In genomic region chr2:101307950-101308431, GRCh38 we compare ENCODE assay signal across 8 cellular contexts. TPM values are rescaled to one million over a fixed set of nuclear protein-coding genes. Genes with fewer than 3 reads are reported as not detected.
DNase-seq lines count a peak whose midpoint lies in the region; ATAC-seq and TF ChIP-seq lines count a peak whose summit lies in the region.

No MANE protein-coding gene starts in this region.

- H3K4me3 ChIP-seq in dorsolateral prefrontal cortex: peak overlapping the region; percentile 70 to 100 (median 92)
- H3K4me3 ChIP-seq in mesodermal cell (ENCODE audit: extremely low read depth, insufficient read depth, low read length, poor library complexity, severe bottlenecking): peak overlapping the region; percentile 73

- peak overlapping the region; percentile 83 for H3K27ac Mint-ChIP-seq in type B pancreatic cell

- H3K9me3 ChIP-seq in mesodermal cell (ENCODE audit: control insufficient read depth, low read length): no peaks in the 10 kb centered on the region

- peak; percentile 1 for DNase-seq in NOMO-1 treated with dmso at 0.1 percent for 144 hours (lab: John Stamatoyannopoulos, UW; ENCODE audit: unreplicated experiment)
- DNase-seq in NOMO-1 treated with DMSO at 0.1 percent for 48 hours (lab: John Stamatoyannopoulos, UW; ENCODE audit: unreplicated experiment): no peak
- DNase-seq in T-helper 2 cell: peak in 3 of 5 experiments; percentile 10 to 52 (median 24)
- peak in 2 of 10 donors; percentile 13 to 55 for DNase-seq in dorsolateral prefrontal cortex
- peak; percentile 70 for DNase-seq in type B pancreatic cell (ENCODE audit: extremely low spot score, unreplicated experiment)
- DNase-seq in NCI-H524 treated with DMSO at 0.1 percent for 48 hours (lab: John Stamatoyannopoulos, UW): no peak

- H3K4me3 Mint-ChIP-seq in type B pancreatic cell: peak overlapping the region; percentile 89

- H3K36me3 Mint-ChIP-seq in type B pancreatic cell: peaks cover 11% of the 10 kb centered on the region

- peak; percentile 7 for ATAC-seq in HG03095 (IDR thresholded peaks at IDR 0.05; ENCODE audit: unreplicated experiment)

- H3K36me3 ChIP-seq in mesodermal cell (ENCODE audit: control insufficient read depth, insufficient read depth, low read length): peaks cover 14% of the 10 kb centered on the region

- H3K9me3 Mint-ChIP-seq in type B pancreatic cell: no peaks in the 10 kb centered on the region

- no peak for TF ChIP-seq CTCF in dorsolateral prefrontal cortex (IDR thresholded peaks at IDR 0.05 in 54 of 56, conservative IDR thresholded peaks at IDR 0.05 in 2 of 56; ENCODE audit: low read depth in 1 of 56, partially characterized antibody in 56 of 56)
- no peak for TF ChIP-seq CTCF in type B pancreatic cell (conservative IDR thresholded peaks at IDR 0.05)

- H3K27ac ChIP-seq in dorsolateral prefrontal cortex (peak overlapping the region; percentile 54 to 97 (median 91)), mesodermal cell (ENCODE audit: low read depth, low read length, severe bottlenecking) (no peak overlapping the region)

- H3K4me1 Mint-ChIP-seq in type B pancreatic cell (ENCODE audit: unreplicated experiment): peaks cover 35% of the 10 kb centered on the region

- peaks cover 17% of the 10 kb centered on the region for H3K4me1 ChIP-seq in mesodermal cell (ENCODE audit: control insufficient read depth, insufficient read depth, low read length, poor library complexity, severe bottlenecking)

- no peaks in the 10 kb centered on the region for H3K27me3 Mint-ChIP-seq in type B pancreatic cell

- WGBS in mesodermal cell (ENCODE audit: insufficient coverage in 2 of 2), 2 experiments: 3 to 7% methylated on average over 46 to 51 of the region's 57 CpGs

- intact Hi-C loops in dorsolateral prefrontal cortex (cut with DNase I): loop anchor here (2.0 to 10.0 kb wide), 4 partner anchors 34 to 77 kb away; partner anchors contain the start of genes CNOT11 (in 2 of the 2) and CREG2 (in 1 of the 2)

- H3K27me3 ChIP-seq in dorsolateral prefrontal cortex: no peaks in the 10 kb centered on the region

RNA-seq across cellular contexts. Expression of gene RNF149, which starts 0.5 kb away (rescaled TPM):
- total RNA-seq in dorsolateral prefrontal cortex: 10 to 100 TPM; 30.6 to 66.5 (median 47.5) TPM
- polyA plus RNA-seq in mesodermal cell (2013, experiment 1 of 2): 33.2 TPM
- 32.9 TPM for polyA plus RNA-seq in mesodermal cell (2013, experiment 2 of 2)
- 47.0 and 57.3 TPM in 2 replicates for total RNA-seq in type B pancreatic cell (ENCODE audit: low replicate concordance)

RNA-seq across cellular contexts. Expression of gene CNOT11, which starts 55.3 kb away (rescaled TPM):
- total RNA-seq in dorsolateral prefrontal cortex (10 to 100 TPM; 17.6 to 47.8 (median 29.3) TPM), type B pancreatic cell (ENCODE audit: low replicate concordance) (64.5 and 69.6 TPM in 2 replicates)
- polyA plus RNA-seq in mesodermal cell (2013, experiment 1 of 2): 44.6 TPM
- 45.8 TPM for polyA plus RNA-seq in mesodermal cell (2013, experiment 2 of 2)

Comparison
In these comparisons a context has a peak if more than half of its experiments do, and no peak if none do; other contexts are left out.
1. DNase-seq: peak in NOMO-1 treated with dmso at 0.1 percent for 144 hours (single experiment), T-helper 2 cell (3 of 5) and type B pancreatic cell (single experiment); none in NOMO-1 treated with DMSO at 0.1 percent for 48 hours (single experiment) and NCI-H524 treated with DMSO at 0.1 percent for 48 hours (single experiment).